In genomic region chr3:39416998-39417397, GRCh38 we compare ENCODE assay signal across 13 cellular contexts. TPM values are rescaled to one million over a fixed set of nuclear protein-coding genes. Genes with fewer than 3 reads are reported as not detected.
"Had no signal": no experiment of that assay in that cellular context is flagged by ENCODE, and none has a peak within 500 bp of the region (broad histone marks: within the 10 kb centered on the region; RNA-seq: fewer than 3 reads in every experiment).

No MANE protein-coding gene starts in this region.

RNA-seq across cellular contexts. Expression of gene MOBP, which starts 50.5 kb away (rescaled TPM):
- total RNA-seq: activated CD4-positive, alpha-beta memory T cell treated with anti-CD3 and anti-CD28 coated beads, Interleukin-2, amount 10 ng/mL, durations not matched to agents 7 days and 5 days; activated CD4-positive, alpha-beta T cell treated with anti-CD3 and anti-CD28 coated beads, Interleukin-2, amount 10 ng/mL, durations not matched to agents 7 days and 5 days; activated naive CD4-positive, alpha-beta T cell treated with anti-CD3 and anti-CD28 coated beads for 36 hours; activated naive CD8-positive, alpha-beta T cell treated with anti-CD3 and anti-CD28 coated beads for 36 hours; activated T-cell treated with anti-CD3 and anti-CD28 coated beads, Interleukin-2, amount 50 U/mL, for 4 hours; activated T-helper 2 cell treated with anti-CD3 and anti-CD28 coated beads, Interferon-gamma antibody, Interleukin-2, Interleukin-4, amounts not matched to agents 10 μg/mL and 5 μg/mL and 100 μg/mL, durations not matched to agents 14 hours and 24 hours and 36 hours; body of pancreas; chondrocyte; dermis blood vessel endothelial cell; esophagus muscularis mucosa; foreskin keratinocyte; gastrocnemius medialis had no signal
- polyA plus RNA-seq: foreskin keratinocyte, heart left ventricle had no signal
